Comparison of ENCODE assay signal across 29 cellular contexts in the genomic region with DNA sequence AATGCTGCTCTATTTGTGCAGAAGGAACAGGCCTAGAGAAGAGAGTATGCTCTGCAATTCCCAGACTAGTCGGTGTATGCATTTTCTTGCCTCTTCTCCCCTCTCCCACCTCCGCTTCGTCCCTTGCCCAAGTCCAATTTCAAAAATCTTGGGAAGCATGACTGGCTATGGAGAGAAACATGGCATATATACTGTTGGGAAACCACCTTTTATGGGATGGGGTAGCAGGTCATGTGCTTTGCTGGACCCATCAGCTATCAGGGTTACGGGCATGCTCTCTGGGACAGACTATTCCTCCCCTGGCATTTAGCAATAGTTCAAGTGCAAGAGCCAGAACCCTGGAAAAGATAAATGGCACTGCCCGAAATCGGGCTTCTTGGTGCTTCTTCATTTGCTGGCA. TPM values are rescaled to one million over a fixed set of nuclear protein-coding genes. Genes with fewer than 3 reads are reported as not detected.
"Had no signal": no experiment of that assay in that cellular context is flagged by ENCODE, and none has a peak within 500 bp of the region (broad histone marks: within the 10 kb centered on the region; RNA-seq: fewer than 3 reads in every experiment).

No MANE protein-coding gene starts in this region.

- DNase-seq: activated CD4-positive, alpha-beta T cell treated with anti-CD3 and anti-CD28 coated beads for 36 hours; activated CD4-positive, alpha-beta T cell treated with anti-CD3 and anti-CD28 coated beads, Interleukin-2, amount 50 U/mL, for 4 hours; activated CD4-positive, CD25-positive, alpha-beta regulatory T cell; activated naive CD4-positive, alpha-beta T cell; activated T-cell treated with anti-CD3 and anti-CD28 coated beads for 4 hours; activated T-cell treated with anti-CD3 and anti-CD28 coated beads, Interleukin-2, amount 50 U/mL, for 72 hours; central memory CD4-positive, alpha-beta T cell; esophagus squamous epithelium; gastrocnemius medialis; hypothalamus; naive B cell; nephron progenitor cell; stimulated activated CD4-positive, alpha-beta T cell treated with anti-CD3 and anti-CD28 coated beads, Interleukin-12 subunit alpha, Interleukin-12 subunit beta, amount 100 ng/mL, for 4 hours; stimulated activated CD4-positive, alpha-beta T cell treated with anti-CD3 and anti-CD28 coated beads, Interleukin-4, amount 100 ng/mL, for 1 hour; stimulated activated naive CD8-positive, alpha-beta T cell treated with anti-CD3 and anti-CD28 coated beads, Interleukin-15, Interleukin-2, amounts not matched to agents 100 U/mL and 50 U/mL, for 24 hours; uterus had no signal

- H3K4me3 Mint-ChIP-seq: activated CD4-positive, alpha-beta T cell treated with anti-CD3 and anti-CD28 coated beads for 36 hours; activated T-cell treated with anti-CD3 and anti-CD28 coated beads, Interleukin-2, amount 50 U/mL, for 72 hours; mesothelial cell of epicardium; naive B cell; nephron progenitor cell; type B pancreatic cell had no signal

- H3K36me3 ChIP-seq: breast epithelium, esophagus squamous epithelium, gastrocnemius medialis, neutrophil, uterus had no signal

- H3K4me3 ChIP-seq: breast epithelium, esophagus squamous epithelium, gastrocnemius medialis, skin epidermis, uterus had no signal

- H3K4me1 Mint-ChIP-seq: activated CD4-positive, alpha-beta T cell treated with anti-CD3 and anti-CD28 coated beads for 36 hours; naive B cell had no signal

- ATAC-seq: activated CD4-positive, alpha-beta T cell treated with anti-CD3 and anti-CD28 coated beads for 36 hours; activated naive CD4-positive, alpha-beta T cell treated with anti-CD3 and anti-CD28 coated beads, Interleukin-2, amount 50 U/mL, for 72 hours; activated T-cell treated with anti-CD3 and anti-CD28 coated beads, Interleukin-2, amount 50 U/mL, for 72 hours; gastrocnemius medialis; sciatic nerve; stimulated activated naive CD8-positive, alpha-beta T cell treated with anti-CD3 and anti-CD28 coated beads, Interleukin-15, Interleukin-2, amounts not matched to agents 100 U/mL and 50 U/mL, for 24 hours had no signal

- H3K27ac ChIP-seq: breast epithelium, epithelial cell of prostate, esophagus squamous epithelium, gastrocnemius medialis, neutrophil, skin epidermis, uterus had no signal

- H3K9me3 ChIP-seq: breast epithelium, esophagus squamous epithelium, gastrocnemius medialis, neutrophil, uterus had no signal

- H3K4me1 ChIP-seq: breast epithelium, gastrocnemius medialis, uterus had no signal

- H3K27ac Mint-ChIP-seq: activated CD4-positive, alpha-beta T cell treated with anti-CD3 and anti-CD28 coated beads for 36 hours; activated naive CD4-positive, alpha-beta T cell treated with anti-CD3 and anti-CD28 coated beads, Interleukin-2, amount 50 U/mL, for 72 hours; activated T-cell treated with anti-CD3 and anti-CD28 coated beads, Interleukin-2, amount 50 U/mL, for 72 hours; nephron progenitor cell; type B pancreatic cell had no signal

- H3K36me3 Mint-ChIP-seq: naive B cell had no signal

- H3K9me3 Mint-ChIP-seq: mesothelial cell of epicardium, nephron progenitor cell, type B pancreatic cell had no signal

RNA-seq across cellular contexts. Expression of a gene that starts 12.0 kb away (rescaled TPM):
- total RNA-seq: activated CD4-positive, alpha-beta T cell treated with anti-CD3 and anti-CD28 coated beads for 36 hours; activated naive CD4-positive, alpha-beta T cell treated with anti-CD3 and anti-CD28 coated beads, Interleukin-2, amount 50 U/mL, for 72 hours; activated T-cell treated with anti-CD3 and anti-CD28 coated beads, Interleukin-2, amount 50 U/mL, for 72 hours; gastrocnemius medialis; osteocyte; posterior vena cava; renal cortical epithelial cell; subcutaneous adipose tissue; T-helper 2 cell treated with Interferon-gamma antibody and Interleukin-4, amounts not matched to agents 100 ng/mL and 5 ng/mL, for 36 hours had no signal
